In the genomic region with DNA sequence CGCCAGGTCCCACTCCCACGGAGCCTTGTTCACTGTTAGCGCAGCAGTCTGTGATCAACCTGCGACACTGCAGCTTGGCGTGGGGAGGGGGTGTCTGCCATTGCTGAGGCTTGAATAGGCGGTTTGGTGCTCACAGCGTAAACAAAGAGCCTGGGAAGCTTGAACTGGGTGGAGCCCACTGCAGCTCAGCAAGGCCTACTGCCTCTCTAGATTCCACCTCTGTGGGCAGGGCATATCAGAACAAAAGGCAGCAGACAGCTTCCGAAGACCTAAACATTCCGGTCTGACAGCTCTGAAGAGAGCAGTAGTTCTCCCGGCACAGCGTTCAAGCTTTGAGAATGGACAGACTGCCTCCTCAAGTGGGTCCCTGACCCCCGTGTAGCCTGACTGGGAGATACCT, we compare ENCODE assay signal across 8 cellular contexts. TPM values are rescaled to one million over a fixed set of nuclear protein-coding genes. Genes with fewer than 3 reads are reported as not detected.
A peak's percentile ranks its signal among the peaks of the same experiment; 100 is the strongest.
DNase-seq lines count a peak whose midpoint lies in the region; ATAC-seq, FAIRE-seq and TF ChIP-seq lines count a peak whose summit lies in the region.
"Not testable (repeated sequence)": the region's sequence is repeated elsewhere in the genome, so short reads cannot be mapped to it uniquely, and the experiment has no call there.

No MANE protein-coding gene starts in this region.

- H4K8ac ChIP-seq in neuronal stem cell (ENCODE audit: low read depth, low read length): not testable (repeated sequence)

- H2BK5ac ChIP-seq in neuronal stem cell (ENCODE audit: low read length): not testable (repeated sequence)

- not testable (repeated sequence) for H3K9me3 ChIP-seq in esophagus squamous epithelium; keratinocyte (ENCODE audit: control insufficient read depth, low read depth, low read length); neuronal stem cell (replicated peaks in 1 of 2; ENCODE audit: control insufficient read depth in 2 of 2, insufficient read depth in 1 of 2, low read depth in 1 of 2, low read length in 2 of 2); upper lobe of right lung

- H2BK120ac ChIP-seq in neuronal stem cell (ENCODE audit: low read depth, low read length): not testable (repeated sequence)

- H3K23ac ChIP-seq in neuronal stem cell (ENCODE audit: low read depth, low read length, poor library complexity): not testable (repeated sequence)

- H3K4ac ChIP-seq in neuronal stem cell (ENCODE audit: low read length): not testable (repeated sequence)

- TF ChIP-seq CTCF in Calu3 (IDR thresholded peaks at IDR 0.05; ENCODE audit: unreplicated experiment); bronchial epithelial cell (IDR thresholded peaks at IDR 0.05; ENCODE audit: insufficient read depth, low read length, severe bottlenecking); esophagus squamous epithelium (IDR thresholded peaks at IDR 0.05); keratinocyte (optimal IDR thresholded peaks at IDR 0.05 in 1 of 3, IDR thresholded peaks at IDR 0.05 in 1 of 3, conservative IDR thresholded peaks at IDR 0.05 in 1 of 3; ENCODE audit: extremely low read depth in 1 of 3, insufficient read depth in 2 of 3, low read length in 3 of 3); upper lobe of right lung (IDR thresholded peaks at IDR 0.05): not testable (repeated sequence)

- ATAC-seq in upper lobe of right lung: peak; percentile 47

- not testable (repeated sequence) for H3K9me3 Mint-ChIP-seq in Calu3 (ENCODE audit: low read depth, unreplicated experiment)

- intact Hi-C loops in Calu3 (cut with micrococcal nuclease; ENCODE audit: unreplicated experiment); esophagus squamous epithelium (cut with DNase I); upper lobe of right lung (cut with DNase I): not testable (repeated sequence)

- 59% methylated on average over 3 of the region's 12 CpGs; no CpG with 5 or more reads in 1 of the 2 donors for WGBS in esophagus squamous epithelium, 2 donors
- WGBS in neuronal stem cell (ENCODE audit: extremely low coverage in 2 of 2, insufficient read length in 2 of 2, insufficient replicate concordance in 1 of 2), 2 donors: no CpG with 5 or more reads among the region's 12 CpGs

- H2BK15ac ChIP-seq in neuronal stem cell (ENCODE audit: low read length): not testable (repeated sequence)

- not testable (repeated sequence) for H2BK12ac ChIP-seq in neuronal stem cell (ENCODE audit: low read length)

- H3K27ac Mint-ChIP-seq in Calu3 (ENCODE audit: unreplicated experiment): not testable (repeated sequence)

- not testable (repeated sequence) for H2AK5ac ChIP-seq in neuronal stem cell (ENCODE audit: low read depth, low read length)

- H3K27ac ChIP-seq in esophagus squamous epithelium: peak overlapping the region; percentile 44 to 76 (median 67)
- H3K27ac ChIP-seq in keratinocyte (ENCODE audit: control insufficient read depth, insufficient read depth, low read length); neuronal stem cell (replicated peaks; ENCODE audit: low read length); upper lobe of right lung: not testable (repeated sequence)

- H3K9ac ChIP-seq in keratinocyte (ENCODE audit: control insufficient read depth, extremely low read depth, insufficient read depth, low read length); neuronal stem cell (ENCODE audit: low read depth, low read length, poor library complexity): not testable (repeated sequence)

- not testable (repeated sequence) for TF ChIP-seq RAD21 in Ishikawa (IDR thresholded peaks at IDR 0.05; ENCODE audit: low read depth)

- dilution Hi-C loops in keratinocyte (cut with MboI; ENCODE audit: extremely low pct_ligation_motif_present, low sequenced_read_pairs): not testable (repeated sequence)

- not testable (repeated sequence) for H3K9me1 ChIP-seq in keratinocyte (ENCODE audit: control insufficient read depth, extremely low read depth, insufficient read depth, low read length)

- H3K14ac ChIP-seq in neuronal stem cell (ENCODE audit: low read length): not testable (repeated sequence)

- H3K36me3 ChIP-seq in bronchial epithelial cell (ENCODE audit: control insufficient read depth, insufficient read depth, low read length); esophagus squamous epithelium; keratinocyte (ENCODE audit: control insufficient read depth in 2 of 2, extremely low read depth in 1 of 2, insufficient read depth in 2 of 2, low read length in 2 of 2); neuronal stem cell (replicated peaks in 1 of 2; ENCODE audit: control insufficient read depth in 2 of 2, insufficient read depth in 2 of 2, low read length in 2 of 2); upper lobe of right lung: not testable (repeated sequence)

- peak overlapping the region; percentile 69 for H3K4me2 ChIP-seq in keratinocyte (ENCODE audit: control insufficient read depth, extremely low read depth, insufficient read depth, low read depth, low read length)
- not testable (repeated sequence) for H3K4me2 ChIP-seq in neuronal stem cell (ENCODE audit: insufficient read depth, low read length, poor library complexity, severe bottlenecking)

- H3K36me3 Mint-ChIP-seq in Calu3 (ENCODE audit: insufficient read depth, unreplicated experiment): not testable (repeated sequence)

- H4K91ac ChIP-seq in neuronal stem cell (ENCODE audit: low read depth, low read length, poor library complexity): not testable (repeated sequence)

- not testable (repeated sequence) for H4K20me1 ChIP-seq in keratinocyte (ENCODE audit: control insufficient read depth, extremely low read depth, insufficient read depth, low read length)

- not testable (repeated sequence) for TF ChIP-seq POLR2A in esophagus squamous epithelium (IDR thresholded peaks at IDR 0.05)

- peaks cover 32% of the 10 kb centered on the region for H3K27me3 Mint-ChIP-seq in Calu3 (ENCODE audit: unreplicated experiment)

- not testable (repeated sequence) for H3K4me3 Mint-ChIP-seq in Calu3 (ENCODE audit: low read depth, unreplicated experiment)

- CTCF ChIA-PET in Calu3 (lab: Charles Lee): not testable (repeated sequence)

- not testable (repeated sequence) for BruUV-seq in Calu3 (replicated peaks; lab: Mats Ljungman, UMichigan)

- H3K4me1 ChIP-seq in esophagus squamous epithelium (peaks cover 3 to 27% (median 7%) of the 10 kb centered on the region in 3 donors), keratinocyte (ENCODE audit: control insufficient read depth, extremely low read depth, insufficient read depth, low read length) (peaks cover 11% of the 10 kb centered on the region)
- not testable (repeated sequence) for H3K4me1 ChIP-seq in neuronal stem cell (ENCODE audit: control insufficient read depth in 2 of 2, insufficient read depth in 1 of 2, low read depth in 1 of 2, low read length in 2 of 2); upper lobe of right lung

- not testable (repeated sequence) for H3K79me2 ChIP-seq in keratinocyte (ENCODE audit: control insufficient read depth, insufficient read depth, low read length)

- DNase-seq in Calu3 (peak; percentile 30), NCI-H69 (lab: John Stamatoyannopoulos, UW) (peak; percentile 65), bronchial epithelial cell (ENCODE audit: low read depth) (peak; percentile 65), neuronal stem cell (ENCODE audit: low spot score) (peak; percentile 6)
- DNase-seq in esophagus squamous epithelium (lab: John Stamatoyannopoulos, UW); keratinocyte (ENCODE audit: low read depth, low spot score); upper lobe of right lung: not testable (repeated sequence)

- H3K27me3 ChIP-seq in bronchial epithelial cell (ENCODE audit: control insufficient read depth, insufficient read depth, low read length); esophagus squamous epithelium; keratinocyte (ENCODE audit: control insufficient read depth, extremely low read depth, insufficient read depth, low read length); neuronal stem cell (ENCODE audit: control insufficient read depth in 3 of 3, insufficient read depth in 3 of 3, low read depth in 1 of 3, low read length in 3 of 3); upper lobe of right lung: not testable (repeated sequence)

- peak overlapping the region; percentile 95 for H2AFZ ChIP-seq in keratinocyte (ENCODE audit: control insufficient read depth, low read length)
- H2AFZ ChIP-seq in neuronal stem cell (ENCODE audit: low read length): peak overlapping the region; percentile 89

- not testable (repeated sequence) for H3K4me1 Mint-ChIP-seq in Calu3 (ENCODE audit: low read depth, unreplicated experiment)

- FAIRE-seq in bronchial epithelial cell (lab: Jason Lieb, UNC); keratinocyte (lab: Jason Lieb, UNC): not testable (repeated sequence)

- H3K4me3 ChIP-seq in bronchial epithelial cell (ENCODE audit: low read depth, low read length); keratinocyte (ENCODE audit: control insufficient read depth in 2 of 3, extremely low read depth in 1 of 3, insufficient read depth in 2 of 3, low read depth in 1 of 3, low read length in 3 of 3); neuronal stem cell (ENCODE audit: low read length in 2 of 2); upper lobe of right lung: not testable (repeated sequence)
- H3K4me3 ChIP-seq in esophagus squamous epithelium: peak overlapping the region in 3 of 4 donors; percentile 18 to 31 (median 28)

- not testable (repeated sequence) for TF ChIP-seq EP300 in Ishikawa (IDR thresholded peaks at IDR 0.05; ENCODE audit: borderline replicate concordance)

- peak overlapping the region; percentile 72 for H3K18ac ChIP-seq in neuronal stem cell (ENCODE audit: low read length)

- H3K79me1 ChIP-seq in neuronal stem cell (ENCODE audit: low read depth, low read length): not testable (repeated sequence)

RNA-seq across cellular contexts. Expression of gene PRIM2, which starts 29.3 kb away (rescaled TPM):
- 31.8 and 32.3 TPM in 2 replicates for total RNA-seq in Calu3 (2022)
- 10.1 and 14.7 TPM in 2 replicates for total RNA-seq in bronchial epithelial cell
- total RNA-seq in esophagus squamous epithelium: 10 to 100 TPM in 2 of 4 donors, 1 to 10 TPM in 2; 4.1 to 10.9 (median 9.8) TPM
- 6.0 to 12.8 TPM (median 10.0 TPM) in 3 replicates for polyA plus RNA-seq in keratinocyte
- 3.7 TPM for polyA plus RNA-seq in keratinocyte (2011; ENCODE audit: low read depth)
- polyA plus RNA-seq in keratinocyte (2011; cell fraction: cytosol; rRNA removed): 4.6 and 8.9 TPM in 2 replicates
- 6.4 and 6.7 TPM in 2 replicates for polyA plus RNA-seq in keratinocyte (2011; cell fraction: nucleus; rRNA removed)
- polyA plus RNA-seq in keratinocyte (2012; ENCODE audit: low replicate concordance): 3.0 and 9.2 TPM in 2 replicates
- polyA minus RNA-seq in keratinocyte: 4.2 to 18.1 TPM (median 9.4 TPM) in 3 replicates
- polyA minus RNA-seq in keratinocyte (2011; cell fraction: cytosol; rRNA and poly(A)+ RNA removed): 5.8 TPM
- 13.1 and 16.7 TPM in 2 replicates for polyA minus RNA-seq in keratinocyte (2011; cell fraction: nucleus; rRNA and poly(A)+ RNA removed)
- polyA plus RNA-seq in neuronal stem cell (2013, experiment 1 of 2): 16.5 TPM
- 16.3 TPM for polyA plus RNA-seq in neuronal stem cell (2013, experiment 2 of 2)
- total RNA-seq in upper lobe of right lung: 8.5 TPM
